ENCODE assay signal across 39 cellular contexts in the genomic region with DNA sequence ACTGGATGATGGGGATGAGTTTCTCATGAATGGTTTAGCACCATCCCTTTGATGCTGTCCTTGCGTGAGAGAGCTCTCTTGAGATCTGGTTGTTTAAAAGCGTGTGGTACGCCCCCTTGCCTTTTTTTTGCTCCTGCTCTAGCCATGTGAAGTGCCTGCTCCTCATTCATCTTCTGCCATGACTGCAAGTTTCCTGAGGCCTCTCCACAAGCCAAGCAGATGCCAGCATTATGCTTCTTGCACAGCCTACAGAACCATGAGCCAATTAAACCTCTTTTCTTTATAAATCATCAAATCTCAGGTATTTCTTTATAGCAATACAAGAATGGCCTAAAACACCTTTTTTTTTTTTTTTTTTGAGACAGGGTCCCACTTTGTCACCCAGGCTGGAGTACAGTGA.
"Had no signal": no experiment of that assay in that cellular context is flagged by ENCODE, and none has a peak within 500 bp of the region (broad histone marks: within the 10 kb centered on the region; RNA-seq: fewer than 3 reads in every experiment).

No MANE protein-coding gene starts in this region.

- H3K4me3 ChIP-seq: adrenal gland, ascending aorta, body of pancreas, breast epithelium, cardiac muscle cell had no signal

- DNase-seq: activated effector memory CD4-positive, alpha-beta T cell treated with anti-CD3 and anti-CD28 coated beads, Interleukin-2, amount 50 U/mL, for 16 hours; activated effector memory CD4-positive, alpha-beta T cell treated with Interleukin-2 at 50 U/mL for 16 hours; activated gamma-delta T cell; activated gamma-delta T cell treated with Interleukin-2 at 50 U/mL for 16 hours; activated naive CD4-positive, alpha-beta T cell; activated naive CD4-positive, alpha-beta T cell treated with anti-CD3 and anti-CD28 coated beads for 36 hours; activated naive CD4-positive, alpha-beta T cell treated with anti-CD3 and anti-CD28 coated beads, Interleukin-2, amount 10 ng/mL, durations not matched to agents 7 days and 5 days; activated naive CD4-positive, alpha-beta T cell treated with anti-CD3 and anti-CD28 coated beads, Interleukin-2, amount 50 U/mL, for 16 hours; activated naive CD4-positive, alpha-beta T cell treated with Interleukin-2 at 50 U/mL for 16 hours; activated naive CD8-positive, alpha-beta T cell treated with anti-CD3 and anti-CD28 coated beads for 36 hours; activated naive CD8-positive, alpha-beta T cell treated with anti-CD3 and anti-CD28 coated beads, Interleukin-2, amount 10 ng/mL, durations not matched to agents 7 days and 5 days; activated naive CD8-positive, alpha-beta T cell treated with anti-CD3 and anti-CD28 coated beads, Interleukin-2, amount 50 U/mL, for 24 hours; activated T-cell treated with anti-CD3 and anti-CD28 coated beads, Interleukin-2, amount 50 U/mL, for 24 hours; activated T-cell treated with anti-CD3 and anti-CD28 coated beads, Interleukin-2, amount 50 U/mL, for 4 hours; activated T-cell treated with anti-CD3 and anti-CD28 coated beads, Interleukin-2, amount 50 U/mL, for 48 hours; activated T-cell treated with anti-CD3 and anti-CD28 coated beads, Interleukin-2, amount 50 U/mL, for 72 hours; adrenal gland; amniotic stem cell; amygdala; anterior cingulate cortex; aorta; body of pancreas; brain microvascular endothelial cell; caudate nucleus; central memory CD4-positive, alpha-beta T cell; cerebellar nuclear complex had no signal

- H3K27me3 ChIP-seq: adrenal gland, ascending aorta, body of pancreas, brain microvascular endothelial cell, breast epithelium, cardiac muscle cell had no signal

- H3K36me3 ChIP-seq: adrenal gland, ascending aorta, brain microvascular endothelial cell, breast epithelium, cardiac muscle cell had no signal

- H3K4me1 ChIP-seq: breast epithelium had no signal

- ATAC-seq: activated naive CD4-positive, alpha-beta T cell treated with anti-CD3 and anti-CD28 coated beads, Interleukin-2, amount 50 U/mL, for 72 hours; activated naive CD8-positive, alpha-beta T cell treated with anti-CD3 and anti-CD28 coated beads, Interleukin-2, amount 50 U/mL, for 24 hours; activated T-cell treated with anti-CD3 and anti-CD28 coated beads, Interleukin-2, amount 50 U/mL, for 4 hours; activated T-cell treated with anti-CD3 and anti-CD28 coated beads, Interleukin-2, amount 50 U/mL, for 72 hours; activated T-helper 17 cell treated with anti-CD3 and anti-CD28 coated beads, Interleukin-2, amount 50 U/mL, for 72 hours; body of pancreas had no signal

- FAIRE-seq: astrocyte, bronchial epithelial cell had no signal

- H3K27ac Mint-ChIP-seq: activated naive CD4-positive, alpha-beta T cell treated with anti-CD3 and anti-CD28 coated beads for 36 hours; activated naive CD4-positive, alpha-beta T cell treated with anti-CD3 and anti-CD28 coated beads, Interleukin-2, amount 10 ng/mL, durations not matched to agents 7 days and 5 days; activated naive CD4-positive, alpha-beta T cell treated with anti-CD3 and anti-CD28 coated beads, Interleukin-2, amount 50 U/mL, for 24 hours; activated naive CD4-positive, alpha-beta T cell treated with anti-CD3 and anti-CD28 coated beads, Interleukin-2, amount 50 U/mL, for 72 hours; activated naive CD8-positive, alpha-beta T cell; activated naive CD8-positive, alpha-beta T cell treated with anti-CD3 and anti-CD28 coated beads for 36 hours; activated naive CD8-positive, alpha-beta T cell treated with anti-CD3 and anti-CD28 coated beads, Interleukin-2, amount 10 ng/mL, durations not matched to agents 7 days and 5 days; activated naive CD8-positive, alpha-beta T cell treated with anti-CD3 and anti-CD28 coated beads, Interleukin-2, amount 50 U/mL, for 24 hours; activated T-cell treated with anti-CD3 and anti-CD28 coated beads, Interleukin-2, amount 50 U/mL, for 24 hours; activated T-cell treated with anti-CD3 and anti-CD28 coated beads, Interleukin-2, amount 50 U/mL, for 72 hours; activated T-helper 1 cell treated with anti-CD3 and anti-CD28 coated beads, Interleukin-12 subunit alpha, Interleukin-12 subunit beta, Interleukin-2, Interleukin-4 antibody, amounts not matched to agents 30 ng/mL and 10 ng/mL and 1 ng/mL, durations not matched to agents 14 hours and 24 hours and 36 hours; activated T-helper 17 cell treated with anti-CD3 and anti-CD28 coated beads, Interleukin-2, amount 50 U/mL, for 72 hours; activated T-helper 2 cell treated with anti-CD3 and anti-CD28 coated beads, Interferon-gamma antibody, Interleukin-2, Interleukin-4, amounts not matched to agents 10 μg/mL and 5 μg/mL and 100 μg/mL, durations not matched to agents 14 hours and 24 hours and 36 hours; brain had no signal

- H3K9me3 Mint-ChIP-seq: activated naive CD4-positive, alpha-beta T cell treated with anti-CD3 and anti-CD28 coated beads, Interleukin-2, amount 50 U/mL, for 24 hours; activated T-helper 17 cell treated with anti-CD3 and anti-CD28 coated beads, Interleukin-2, amount 50 U/mL, for 72 hours had no signal

- H3K9me3 ChIP-seq: body of pancreas had no signal

- H3K27ac ChIP-seq: adrenal gland, ascending aorta, body of pancreas, brain microvascular endothelial cell, breast epithelium, cardiac muscle cell had no signal

- H3K27me3 Mint-ChIP-seq: activated naive CD4-positive, alpha-beta T cell treated with anti-CD3 and anti-CD28 coated beads, Interleukin-2, amount 10 ng/mL, durations not matched to agents 7 days and 5 days; activated naive CD4-positive, alpha-beta T cell treated with anti-CD3 and anti-CD28 coated beads, Interleukin-2, amount 50 U/mL, for 24 hours; activated naive CD8-positive, alpha-beta T cell; activated naive CD8-positive, alpha-beta T cell treated with anti-CD3 and anti-CD28 coated beads for 36 hours; activated naive CD8-positive, alpha-beta T cell treated with anti-CD3 and anti-CD28 coated beads, Interleukin-2, amount 10 ng/mL, durations not matched to agents 7 days and 5 days; activated naive CD8-positive, alpha-beta T cell treated with anti-CD3 and anti-CD28 coated beads, Interleukin-2, amount 50 U/mL, for 24 hours; activated T-cell treated with anti-CD3 and anti-CD28 coated beads, Interleukin-2, amount 50 U/mL, for 24 hours; activated T-helper 17 cell treated with anti-CD3 and anti-CD28 coated beads, Interleukin-2, amount 50 U/mL, for 72 hours; central memory CD8-positive, alpha-beta T cell had no signal

- H3K4me3 Mint-ChIP-seq: activated naive CD4-positive, alpha-beta T cell treated with anti-CD3 and anti-CD28 coated beads for 36 hours; activated naive CD4-positive, alpha-beta T cell treated with anti-CD3 and anti-CD28 coated beads, Interleukin-2, amount 10 ng/mL, durations not matched to agents 7 days and 5 days; activated naive CD4-positive, alpha-beta T cell treated with anti-CD3 and anti-CD28 coated beads, Interleukin-2, amount 50 U/mL, for 24 hours; activated naive CD8-positive, alpha-beta T cell; activated naive CD8-positive, alpha-beta T cell treated with anti-CD3 and anti-CD28 coated beads for 36 hours; activated naive CD8-positive, alpha-beta T cell treated with anti-CD3 and anti-CD28 coated beads, Interleukin-2, amount 10 ng/mL, durations not matched to agents 7 days and 5 days; activated naive CD8-positive, alpha-beta T cell treated with anti-CD3 and anti-CD28 coated beads, Interleukin-2, amount 50 U/mL, for 24 hours; activated T-cell treated with anti-CD3 and anti-CD28 coated beads, Interleukin-2, amount 50 U/mL, for 24 hours; activated T-cell treated with anti-CD3 and anti-CD28 coated beads, Interleukin-2, amount 50 U/mL, for 4 hours; activated T-cell treated with anti-CD3 and anti-CD28 coated beads, Interleukin-2, amount 50 U/mL, for 72 hours; activated T-helper 1 cell treated with anti-CD3 and anti-CD28 coated beads, Interleukin-12 subunit alpha, Interleukin-12 subunit beta, Interleukin-2, Interleukin-4 antibody, amounts not matched to agents 30 ng/mL and 10 ng/mL and 1 ng/mL, durations not matched to agents 14 hours and 24 hours and 36 hours; activated T-helper 17 cell treated with anti-CD3 and anti-CD28 coated beads, Interleukin-2, amount 50 U/mL, for 72 hours; brain; central memory CD8-positive, alpha-beta T cell had no signal
